9 cellular contexts compared by ENCODE assay signal in genomic region chr12:573226-573625, GRCh38.
"Had no signal": no experiment of that assay in that cellular context is flagged by ENCODE, and none has a peak within 500 bp of the region (broad histone marks: within the 10 kb centered on the region; RNA-seq: fewer than 3 reads in every experiment).

No MANE protein-coding gene starts in this region.

- DNase-seq: activated CD4-positive, CD25-positive, alpha-beta regulatory T cell; activated effector memory CD4-positive, alpha-beta T cell treated with Interleukin-2 at 50 U/mL for 16 hours; activated T-cell treated with anti-CD3 and anti-CD28 coated beads for 4 hours; anterior cingulate cortex; left lung; stimulated activated CD4-positive, alpha-beta T cell treated with anti-CD3 and anti-CD28 coated beads, Interleukin-2, amount 100 ng/mL, for 48 hours; stimulated activated naive B cell treated with anti-CD40 and anti-IgM and Interleukin-4, amounts not matched to agents 10 μg/mL and 1 μg/mL and 100 μg/mL, for 72 hours; substantia nigra had no signal

- H3K27ac ChIP-seq: breast epithelium, left lung had no signal

- ATAC-seq: left lung; stimulated activated naive B cell treated with anti-CD40 and anti-IgM and Interleukin-4, amounts not matched to agents 10 μg/mL and 1 μg/mL and 100 μg/mL, for 72 hours had no signal
